In the genomic region with DNA sequence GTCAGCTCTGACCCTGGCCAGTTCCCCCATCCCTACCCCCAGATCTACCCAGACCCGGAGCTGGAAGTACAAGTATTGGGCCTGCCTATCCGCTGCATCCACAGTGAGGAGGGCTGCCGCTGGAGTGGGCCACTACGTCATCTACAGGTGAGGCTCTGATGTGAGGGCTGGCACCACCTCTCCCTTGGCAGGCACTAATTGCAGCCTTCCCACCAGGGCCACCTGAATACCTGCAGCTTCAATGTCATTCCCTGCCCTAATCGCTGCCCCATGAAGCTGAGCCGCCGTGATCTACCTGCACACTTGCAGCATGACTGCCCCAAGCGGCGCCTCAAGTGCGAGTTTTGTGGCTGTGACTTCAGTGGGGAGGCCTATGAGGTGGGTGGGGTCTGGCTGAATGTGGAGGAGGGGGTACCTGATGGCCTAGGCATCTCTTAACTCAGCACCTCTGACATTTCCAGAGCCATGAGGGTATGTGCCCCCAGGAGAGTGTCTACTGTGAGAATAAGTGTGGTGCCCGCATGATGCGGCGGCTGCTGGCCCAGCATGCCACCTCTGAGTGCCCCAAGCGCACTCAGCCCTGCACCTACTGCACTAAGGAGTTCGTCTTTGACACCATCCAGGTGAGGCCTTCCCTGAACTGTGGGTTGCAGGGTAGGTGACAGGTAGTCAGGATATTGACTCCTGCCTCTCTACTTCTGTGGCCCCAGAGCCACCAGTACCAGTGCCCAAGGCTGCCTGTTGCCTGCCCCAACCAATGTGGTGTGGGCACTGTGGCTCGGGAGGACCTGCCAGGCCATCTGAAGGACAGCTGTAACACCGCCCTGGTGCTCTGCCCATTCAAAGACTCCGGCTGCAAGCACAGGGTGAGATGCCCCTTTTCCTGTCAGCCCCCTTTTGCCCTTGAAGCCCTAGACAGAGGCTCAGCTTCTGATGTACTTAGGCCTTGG, we compare ENCODE assay signal across 8 cellular contexts. TPM values are rescaled to one million over a fixed set of nuclear protein-coding genes. Genes with fewer than 3 reads are reported as not detected.
DNase-seq lines count a peak whose midpoint lies in the region; ATAC-seq and TF ChIP-seq lines count a peak whose summit lies in the region.

No MANE protein-coding gene starts in this region.

- no peaks in the 10 kb centered on the region for H3K27me3 Mint-ChIP-seq in chondrocyte (ENCODE audit: low read depth)
- peaks cover 2% of the 10 kb centered on the region for H3K27me3 Mint-ChIP-seq in neural progenitor cell (ENCODE audit: insufficient read depth, low read depth)

- H3K9ac ChIP-seq in BLaER1 (no peak overlapping the region), neural progenitor cell (no peak overlapping the region)

- H4K20me1 ChIP-seq in BLaER1 (peaks cover 86% of the 10 kb centered on the region), neural progenitor cell (ENCODE audit: low read depth) (peaks cover 68% of the 10 kb centered on the region)

- no peak overlapping the region for H3K4me3 Mint-ChIP-seq in chondrocyte (ENCODE audit: unreplicated experiment)
- H3K4me3 Mint-ChIP-seq in neural progenitor cell, result peak overlapping the region; percentile 62

- peaks cover 90% of the 10 kb centered on the region for H3F3A ChIP-seq in neural progenitor cell (ENCODE audit: low read depth)

- H3K4me1 ChIP-seq in BLaER1, result peaks cover 44% of the 10 kb centered on the region
- peaks cover 16% of the 10 kb centered on the region for H3K4me1 ChIP-seq in neural progenitor cell
- H3K4me1 ChIP-seq in gastroesophageal sphincter, result peaks cover 0 to 63% (median 15%) of the 10 kb centered on the region in 3 donors

- H3K27me3 ChIP-seq in BLaER1, result no peaks in the 10 kb centered on the region
- H3K27me3 ChIP-seq in neural progenitor cell, result no peaks in the 10 kb centered on the region
- H3K27me3 ChIP-seq in gastroesophageal sphincter, result no peaks in the 10 kb centered on the region

- H3K36me3 ChIP-seq in BLaER1 (peaks cover 67% of the 10 kb centered on the region), neural progenitor cell (peaks cover 7% of the 10 kb centered on the region), gastroesophageal sphincter (peaks cover 0 to 27% of the 10 kb centered on the region in 2 donors)

- no peak overlapping the region for H3K4me2 ChIP-seq in BLaER1
- H3K4me2 ChIP-seq in neural progenitor cell, result no peak overlapping the region

- TF ChIP-seq EP300 in gastroesophageal sphincter (IDR thresholded peaks at IDR 0.05), result no peak

- H3K27ac Mint-ChIP-seq in chondrocyte (ENCODE audit: unreplicated experiment), result peak overlapping the region; percentile 54
- H3K27ac Mint-ChIP-seq in neural progenitor cell, result no peak overlapping the region

- DNase-seq in LNCaP clone FGC (ENCODE audit: low read depth) (no peak), chondrocyte (ENCODE audit: low spot score) (peak; percentile 68), neural progenitor cell (ENCODE audit: low spot score) (no peak), amygdala (lab: John Stamatoyannopoulos, UW) (no peak), DMS79 treated with DMSO at 0.1 percent for 48 hours (lab: John Stamatoyannopoulos, UW) (no peak), NCI-H128 (lab: John Stamatoyannopoulos, UW; ENCODE audit: unreplicated experiment) (no peak)

- H3K79me2 ChIP-seq in neural progenitor cell (ENCODE audit: low read depth), result peaks cover 57% of the 10 kb centered on the region

- H3K9me3 Mint-ChIP-seq in chondrocyte (ENCODE audit: low read depth) (no peaks in the 10 kb centered on the region), neural progenitor cell (no peaks in the 10 kb centered on the region)

- 0 out of 2 replicates have a peak overlapping the region, but pooled peaks have one; percentile 95 for H3K27ac ChIP-seq in BLaER1
- no peak overlapping the region for H3K27ac ChIP-seq in neural progenitor cell
- peak overlapping the region in 1 of 4 donors; percentile 31 for H3K27ac ChIP-seq in gastroesophageal sphincter

- no peak overlapping the region for H2AFZ ChIP-seq in neural progenitor cell (replicated peaks)

- no peak for TF ChIP-seq CTCF in LNCaP clone FGC (IDR thresholded peaks at IDR 0.05; ENCODE audit: control insufficient read depth, extremely low read depth, insufficient read depth)
- no peak for TF ChIP-seq CTCF in chondrocyte (IDR thresholded peaks at IDR 0.05)
- no peak for TF ChIP-seq CTCF in neural progenitor cell (IDR thresholded peaks at IDR 0.05)
- TF ChIP-seq CTCF in gastroesophageal sphincter (IDR thresholded peaks at IDR 0.05), result no peak

- H3K4me3 ChIP-seq in BLaER1 (no peak overlapping the region), LNCaP clone FGC (ENCODE audit: low read depth, low read length) (peak overlapping the region; percentile 89), neural progenitor cell (no peak overlapping the region), gastroesophageal sphincter (no peak overlapping the region)

- ATAC-seq in gastroesophageal sphincter, result no peak

- H3K4me1 Mint-ChIP-seq in chondrocyte (ENCODE audit: low read depth) (peaks cover 29% of the 10 kb centered on the region), neural progenitor cell (peaks cover 29% of the 10 kb centered on the region)

- H3K36me3 Mint-ChIP-seq in chondrocyte (ENCODE audit: low read depth) (peaks cover 8% of the 10 kb centered on the region), neural progenitor cell (peaks cover 9% of the 10 kb centered on the region)

- H3K9me3 ChIP-seq in BLaER1 (no peaks in the 10 kb centered on the region), neural progenitor cell (ENCODE audit: low read depth) (no peaks in the 10 kb centered on the region), gastroesophageal sphincter (no peaks in the 10 kb centered on the region)

- TF ChIP-seq POLR2A in gastroesophageal sphincter (IDR thresholded peaks at IDR 0.05), result no peak

- WGBS in gastroesophageal sphincter (ENCODE audit: low coverage in 1 of 2), 2 donors, result 64 to 96% methylated on average over 2 to 5 of the region's 18 CpGs

RNA-seq across cellular contexts. Expression of gene TRAF4, which starts 4.3 kb away (rescaled TPM):
- 68.0 to 76.3 TPM (median 73.3 TPM) in 3 replicates for total RNA-seq in chondrocyte
- total RNA-seq in neural progenitor cell (ENCODE audit: low replicate concordance), result 32.2 and 94.1 TPM in 2 replicates
- total RNA-seq in gastroesophageal sphincter, result 10 to 100 TPM in 1 of 4 donors, 1 to 10 TPM in 3; 3.4 to 10.8 (median 4.7) TPM

RNA-seq across cellular contexts. Expression of gene NEK8, which starts 19.5 kb away (rescaled TPM):
- total RNA-seq in chondrocyte (5.3 to 6.1 TPM (median 5.5 TPM) in 3 replicates), neural progenitor cell (ENCODE audit: low replicate concordance) (3.7 and 9.2 TPM in 2 replicates), gastroesophageal sphincter (1 to 10 TPM in 2 of 4 donors, under 1 TPM in 1, not detected in 1; 0.94 to 2.0 (median 1.8) TPM)

RNA-seq across cellular contexts. Expression of gene TLCD1, which starts 22.0 kb away (rescaled TPM):
- total RNA-seq in chondrocyte (12.4 to 12.9 TPM (median 12.6 TPM) in 3 replicates), neural progenitor cell (ENCODE audit: low replicate concordance) (10.0 and 13.4 TPM in 2 replicates), gastroesophageal sphincter (1 to 10 TPM in 2 of 4 donors, not detected in 2; 1.1 to 2.8 TPM)

RNA-seq across cellular contexts. Expression of gene RPL23A, which starts 28.3 kb away (rescaled TPM):
- 853 to 1,026 TPM (median 884 TPM) in 3 replicates for total RNA-seq in chondrocyte
- 581 and 932 TPM in 2 replicates for total RNA-seq in neural progenitor cell (ENCODE audit: low replicate concordance)
- total RNA-seq in gastroesophageal sphincter, result 100 to 1,000 TPM; 317 to 834 (median 683) TPM

RNA-seq across cellular contexts. Expression of gene RAB34, which starts 30.4 kb away (rescaled TPM):
- total RNA-seq in chondrocyte, result 128 to 132 TPM (median 131 TPM) in 3 replicates
- 82.8 and 133 TPM in 2 replicates for total RNA-seq in neural progenitor cell (ENCODE audit: low replicate concordance)
- 100 to 1,000 TPM; 185 to 219 (median 196) TPM for total RNA-seq in gastroesophageal sphincter
